Comparison of ENCODE assay signal across 8 cellular contexts in genomic region chr3:194404365-194405140, GRCh38. TPM values are rescaled to one million over a fixed set of nuclear protein-coding genes. Genes with fewer than 3 reads are reported as not detected.
A peak's percentile ranks its signal among the peaks of the same experiment; 100 is the strongest.
DNase-seq lines count a peak whose midpoint lies in the region; ATAC-seq and TF ChIP-seq lines count a peak whose summit lies in the region.

No MANE protein-coding gene starts in this region.

- H3K4me1 ChIP-seq in HAP-1: no peaks in the 10 kb centered on the region
- no peaks in the 10 kb centered on the region for H3K4me1 ChIP-seq in left lung

- peak; percentile 70 for DNase-seq in COR-L47 (lab: John Stamatoyannopoulos, UW)
- peak; percentile 57 to 68 for DNase-seq in HAP-1 (ENCODE audit: low spot score in 2 of 2)
- DNase-seq in NCI-H446 treated with DMSO at 0.1 percent for 48 hours (lab: John Stamatoyannopoulos, UW): peak; percentile 33
- DNase-seq in astrocyte of the spinal cord (ENCODE audit: low read depth, low spot score): peak; percentile 54
- DNase-seq in left lung: no peak
- DNase-seq in activated effector memory CD4-positive, alpha-beta T cell treated with anti-CD3 and anti-CD28 coated beads, Interleukin-2, amount 50 U/mL, for 16 hours: no peak

- TF ChIP-seq CTCF in astrocyte of the spinal cord (IDR thresholded peaks at IDR 0.05; ENCODE audit: low read depth, low read length): peak; percentile 59
- peak; percentile 50 to 64 for TF ChIP-seq CTCF in left lung (IDR thresholded peaks at IDR 0.05)

- H3K4me3 ChIP-seq in HAP-1: no peak overlapping the region
- no peak overlapping the region for H3K4me3 ChIP-seq in astrocyte of the spinal cord (ENCODE audit: low read depth, low read length)
- no peak overlapping the region for H3K4me3 ChIP-seq in left lung

- peak; percentile 66 for ATAC-seq in left lung
- ATAC-seq in HG03039 (IDR thresholded peaks at IDR 0.05; ENCODE audit: unreplicated experiment): no peak
- ATAC-seq in HG03571 (IDR thresholded peaks at IDR 0.05; ENCODE audit: unreplicated experiment): no peak

- H3K27ac ChIP-seq in left lung: no peak overlapping the region

- H3K27me3 ChIP-seq in HAP-1 (ENCODE audit: low read depth) (no peaks in the 10 kb centered on the region), left lung (peaks cover 0 to 5% of the 10 kb centered on the region in 2 donors)

- intact Hi-C loops in left lung (cut with DNase I): no loop called here

- H3K36me3 ChIP-seq in HAP-1 (replicated peaks) (0 out of 2 replicates have a peak, but pooled peaks cover 9% of the 10 kb centered on the region), left lung (peaks cover 0 to 51% of the 10 kb centered on the region in 2 donors)

- in situ Hi-C loops in HAP-1 (cut with MboI; ENCODE audit: low sequenced_read_pairs): loop anchor here (5.0 kb wide), 1 partner anchor 72 kb away; no protein-coding TSS in a partner anchor
- in situ Hi-C loops in astrocyte of the spinal cord (cut with HindIII; ENCODE audit: low sequenced_read_pairs): no loop called here

- H3K9me3 ChIP-seq in HAP-1 (no peaks in the 10 kb centered on the region), left lung (no peaks in the 10 kb centered on the region)

RNA-seq across cellular contexts. Expression of gene GP5, which starts 5.5 kb away (rescaled TPM):
- under 1 TPM; 0.15 to 0.16 TPM for total RNA-seq in left lung

RNA-seq across cellular contexts. Expression of gene LRRC15, which starts 35.0 kb away (rescaled TPM):
- 1 to 10 TPM in 1 of 2 donors, under 1 TPM in 1; 0.42 to 6.2 TPM for total RNA-seq in left lung

RNA-seq across cellular contexts. Expression of gene CPN2, which starts 53.4 kb away (rescaled TPM):
- not detected for total RNA-seq in left lung

Comparison
In these comparisons a context has a peak if more than half of its experiments do, and no peak if none do; other contexts are left out.
1. DNase-seq: peak in COR-L47 (single experiment), HAP-1 (2 of 2), NCI-H446 treated with DMSO at 0.1 percent for 48 hours (single experiment) and astrocyte of the spinal cord (single experiment); none in left lung (0 of 2) and activated effector memory CD4-positive, alpha-beta T cell treated with anti-CD3 and anti-CD28 coated beads, Interleukin-2, amount 50 U/mL, for 16 hours (single experiment).